In genomic region chr11:113596658-113597057, GRCh38 we compare ENCODE assay signal across 20 cellular contexts.
"Had no signal": no experiment of that assay in that cellular context is flagged by ENCODE, and none has a peak within 500 bp of the region (broad histone marks: within the 10 kb centered on the region; RNA-seq: fewer than 3 reads in every experiment).

No MANE protein-coding gene starts in this region.

- H3K36me3 ChIP-seq: MG63, SJSA1 had no signal

- H3K27me3 ChIP-seq: MG63, SJSA1 had no signal

- H3K27ac ChIP-seq: SJSA1, SK-N-MC had no signal

- DNase-seq: Karpas-422, KG1, MG63, NCI-H1417 treated with DMSO at 0.1 percent for 48 hours, NCI-H146, NCI-H1694 treated with DMSO at 0.1 percent for 48 hours, NCI-H1930, NCI-H2081, NCI-H2107, NCI-H226, NCI-H446 treated with DMSO at 0.1 percent for 48 hours, NCI-H510A treated with DMSO at 0.1 percent for 48 hours, NCI-H526, NCI-H748 treated with DMSO at 0.1 percent for 48 hours, Right ventricle myocardium superior, RPMI8226, SIG-M5, SW 1271 had no signal

- H3K4me3 ChIP-seq: MG63, SJSA1, SK-N-MC had no signal
